Comparison of ENCODE assay signal across 8 cellular contexts in the genomic region with DNA sequence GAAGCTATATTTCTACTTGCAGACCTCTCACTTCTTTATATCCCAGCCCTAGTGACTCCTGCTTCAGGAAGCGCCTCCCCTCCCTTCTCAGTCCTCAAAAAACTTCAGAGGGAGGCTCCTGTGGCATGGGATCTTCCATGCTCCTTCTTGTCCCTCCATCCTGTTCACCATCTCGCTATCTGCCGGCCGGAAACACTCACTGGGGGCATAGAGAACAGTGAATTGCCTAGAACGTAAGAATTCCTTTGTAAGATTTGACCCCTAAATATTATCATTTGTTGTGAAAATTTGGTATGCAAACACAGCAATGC.
DNase-seq lines count a peak whose midpoint lies in the region; ATAC-seq and TF ChIP-seq lines count a peak whose summit lies in the region.

No MANE protein-coding gene starts in this region.

- peak overlapping the region; percentile 81 for H3K4me3 ChIP-seq in CD8-positive, alpha-beta T cell (ENCODE audit: low read depth, low read length)
- H3K4me3 ChIP-seq in MM.1S (ENCODE audit: low read length) (peak overlapping the region; percentile 31; the same call in 1 of the 2 replicates), ectodermal cell (ENCODE audit: insufficient read depth, low read depth, low read length) (peak overlapping the region; percentile 69), brain microvascular endothelial cell (ENCODE audit: low read depth, low read length) (no peak overlapping the region)

- H3K79me2 ChIP-seq in MM.1S (ENCODE audit: low read length), result no peaks in the 10 kb centered on the region

- no peaks in the 10 kb centered on the region for H3K27me3 ChIP-seq in CD8-positive, alpha-beta T cell (ENCODE audit: insufficient read depth, low read length)
- H3K27me3 ChIP-seq in MM.1S (replicated peaks; ENCODE audit: insufficient read depth, low read length) (no peaks in the 10 kb centered on the region), ectodermal cell (ENCODE audit: control insufficient read depth, insufficient read depth, low read length, poor library complexity, severe bottlenecking) (no peaks in the 10 kb centered on the region), brain microvascular endothelial cell (replicated peaks) (no peaks in the 10 kb centered on the region)

- no peak overlapping the region for H2AFZ ChIP-seq in MM.1S (ENCODE audit: low read length)

- DNase-seq in CD8-positive, alpha-beta T cell, result peak in 2 of 7 experiments; percentile 14 to 52
- no peak for DNase-seq in MM.1S
- DNase-seq in osteocyte (ENCODE audit: extremely low spot score, unreplicated experiment), result no peak
- DNase-seq in brain microvascular endothelial cell, result no peak
- no peak for DNase-seq in cerebellar cortex (ENCODE audit: low spot score)
- DNase-seq in midbrain (lab: John Stamatoyannopoulos, UW), result no peak
- DNase-seq in activated CD4-positive, alpha-beta T cell treated with anti-CD3 and anti-CD28 coated beads for 1 hour, result no peak

- no peaks in the 10 kb centered on the region for H3K9me2 ChIP-seq in MM.1S (replicated peaks; ENCODE audit: insufficient read depth, low read length)

- H3K4me1 ChIP-seq in CD8-positive, alpha-beta T cell (ENCODE audit: insufficient read depth, low read length), result peaks cover 14% of the 10 kb centered on the region
- H3K4me1 ChIP-seq in MM.1S (ENCODE audit: low read length) (no peaks in the 10 kb centered on the region), ectodermal cell (ENCODE audit: control insufficient read depth, insufficient read depth, low read length) (peaks cover 8% of the 10 kb centered on the region)

- H3K36me3 Mint-ChIP-seq in CD8-positive, alpha-beta T cell, result peaks cover 4% of the 10 kb centered on the region
- no peaks in the 10 kb centered on the region for H3K36me3 Mint-ChIP-seq in osteocyte (ENCODE audit: unreplicated experiment)

- H3K36me3 ChIP-seq in CD8-positive, alpha-beta T cell (ENCODE audit: insufficient read depth, low read length), result no peaks in the 10 kb centered on the region
- no peaks in the 10 kb centered on the region for H3K36me3 ChIP-seq in MM.1S (replicated peaks; ENCODE audit: insufficient read depth, low read length)
- H3K36me3 ChIP-seq in ectodermal cell (ENCODE audit: control insufficient read depth, insufficient read depth, low read length), result no peaks in the 10 kb centered on the region
- H3K36me3 ChIP-seq in brain microvascular endothelial cell (replicated peaks), result no peaks in the 10 kb centered on the region

- POLR2A ChIA-PET in CD8-positive, alpha-beta T cell (lab: Charles Lee), result no interaction called here

- intact Hi-C loops in CD8-positive, alpha-beta T cell (cut with DNase I, micrococcal nuclease), result loop anchor here (1.0 to 10.0 kb wide), 7 partner anchors 149 to 1127 kb away; a partner anchor contains a TSS

- no peaks in the 10 kb centered on the region for H3K27me3 Mint-ChIP-seq in CD8-positive, alpha-beta T cell (ENCODE audit: low read depth)
- H3K27me3 Mint-ChIP-seq in osteocyte (ENCODE audit: unreplicated experiment), result peaks cover 8% of the 10 kb centered on the region

- CTCF ChIA-PET in CD8-positive, alpha-beta T cell (lab: Charles Lee), result interaction anchor here (1.1 kb wide), 1 partner anchor 10 kb away, joined by 4 read pairs; no protein-coding TSS in a partner anchor

- ATAC-seq in CD8-positive, alpha-beta T cell, result no peak

- H3F3A ChIP-seq in MM.1S (ENCODE audit: insufficient read depth, low read length), result no peaks in the 10 kb centered on the region

- peak overlapping the region; percentile 91 for H3K4me3 Mint-ChIP-seq in CD8-positive, alpha-beta T cell
- H3K4me3 Mint-ChIP-seq in osteocyte (ENCODE audit: unreplicated experiment), result peak overlapping the region; percentile 85

- WGBS in ectodermal cell, 2 experiments, result 52 to 69% methylated on average over 3 to 5 of the region's 5 CpGs

- H4K20me1 ChIP-seq in MM.1S (ENCODE audit: insufficient read depth, low read length), result no peaks in the 10 kb centered on the region

- H3K4me2 ChIP-seq in MM.1S (ENCODE audit: low read depth, low read length), result peak overlapping the region; percentile 74; the same call in 1 of the 2 replicates

- H3K9me3 Mint-ChIP-seq in CD8-positive, alpha-beta T cell, result no peaks in the 10 kb centered on the region
- H3K9me3 Mint-ChIP-seq in osteocyte (ENCODE audit: unreplicated experiment), result no peaks in the 10 kb centered on the region

- no peak overlapping the region for H3K9ac ChIP-seq in MM.1S (ENCODE audit: low read length)

- H3K4me1 Mint-ChIP-seq in CD8-positive, alpha-beta T cell (ENCODE audit: low read depth), result peaks cover 48% of the 10 kb centered on the region
- H3K4me1 Mint-ChIP-seq in osteocyte (ENCODE audit: unreplicated experiment), result peaks cover 15% of the 10 kb centered on the region

- H3K27ac ChIP-seq in CD8-positive, alpha-beta T cell (ENCODE audit: low read depth, low read length), result no peak overlapping the region
- H3K27ac ChIP-seq in MM.1S (ENCODE audit: low read length) (no peak overlapping the region), ectodermal cell (ENCODE audit: insufficient read depth, low read depth, low read length, poor library complexity, severe bottlenecking) (no peak overlapping the region), brain microvascular endothelial cell (no peak overlapping the region)

- in situ Hi-C loops in brain microvascular endothelial cell (cut with HindIII; ENCODE audit: low pct_ligation_motif_present, low sequenced_read_pairs), result no loop called here

- no peak for TF ChIP-seq CTCF in CD8-positive, alpha-beta T cell (IDR thresholded peaks at IDR 0.05)
- TF ChIP-seq CTCF in MM.1S (IDR thresholded peaks at IDR 0.05; ENCODE audit: low read length) (no peak), osteocyte (IDR thresholded peaks at IDR 0.05) (no peak), brain microvascular endothelial cell (IDR thresholded peaks at IDR 0.05; ENCODE audit: low read depth, low read length, missing control alignments) (no peak)

- H3K9me3 ChIP-seq in CD8-positive, alpha-beta T cell (ENCODE audit: low read length), result no peaks in the 10 kb centered on the region
- H3K9me3 ChIP-seq in MM.1S (replicated peaks; ENCODE audit: insufficient read depth, low read length) (no peaks in the 10 kb centered on the region), ectodermal cell (ENCODE audit: control insufficient read depth, low read length) (no peaks in the 10 kb centered on the region)

- peak overlapping the region; percentile 94 for H3K27ac Mint-ChIP-seq in CD8-positive, alpha-beta T cell
- H3K27ac Mint-ChIP-seq in osteocyte (ENCODE audit: unreplicated experiment), result peak overlapping the region; percentile 89
